ENCODE assay signal across 19 cellular contexts in genomic region chr10:61612451-61612850, GRCh38. TPM values are rescaled to one million over a fixed set of nuclear protein-coding genes. Genes with fewer than 3 reads are reported as not detected.
"Had no signal": no experiment of that assay in that cellular context is flagged by ENCODE, and none has a peak within 500 bp of the region (broad histone marks: within the 10 kb centered on the region; RNA-seq: fewer than 3 reads in every experiment).

No MANE protein-coding gene starts in this region.

- H3K36me3 ChIP-seq: WERI-Rb-1 had no signal

- H3K27me3 Mint-ChIP-seq: activated naive CD8-positive, alpha-beta T cell treated with anti-CD3 and anti-CD28 coated beads, Interleukin-2, amount 50 U/mL, for 24 hours had no signal

- ATAC-seq: activated CD4-positive, alpha-beta T cell treated with anti-CD3 and anti-CD28 coated beads for 36 hours; activated CD8-positive, alpha-beta T cell treated with anti-CD3 and anti-CD28 coated beads, Interleukin-2, amount 10 ng/mL, durations not matched to agents 7 days and 5 days; activated naive CD8-positive, alpha-beta T cell treated with anti-CD3 and anti-CD28 coated beads, Interleukin-2, amount 50 U/mL, for 24 hours; natural killer cell treated with Interleukin-12 subunit alpha and Interleukin-12 subunit beta and Interleukin-15 and Interleukin-18, amount 100 ng/mL, for 72 hours; sciatic nerve; T-cell had no signal

- H3K27ac ChIP-seq: coronary artery, WERI-Rb-1 had no signal

- H3K36me3 Mint-ChIP-seq: natural killer cell treated with Interleukin-12 subunit alpha and Interleukin-12 subunit beta and Interleukin-15 and Interleukin-18, amount 100 ng/mL, for 72 hours; T-cell had no signal

- H3K9me3 Mint-ChIP-seq: activated naive CD8-positive, alpha-beta T cell treated with anti-CD3 and anti-CD28 coated beads, Interleukin-2, amount 50 U/mL, for 24 hours; activated T-helper 1 cell treated with anti-CD3 and anti-CD28 coated beads, Interleukin-12 subunit alpha, Interleukin-12 subunit beta, Interleukin-2, Interleukin-4 antibody, amounts not matched to agents 30 ng/mL and 10 ng/mL and 1 ng/mL, durations not matched to agents 14 hours and 24 hours and 36 hours; natural killer cell treated with Interleukin-12 subunit alpha and Interleukin-12 subunit beta and Interleukin-15 and Interleukin-18, amount 100 ng/mL, for 72 hours; T-cell had no signal

- H3K4me1 Mint-ChIP-seq: activated CD4-positive, alpha-beta T cell treated with anti-CD3 and anti-CD28 coated beads for 36 hours; activated naive CD8-positive, alpha-beta T cell treated with anti-CD3 and anti-CD28 coated beads, Interleukin-2, amount 50 U/mL, for 24 hours; T-cell had no signal

- H3K4me3 Mint-ChIP-seq: activated CD4-positive, alpha-beta T cell treated with anti-CD3 and anti-CD28 coated beads for 36 hours; activated CD8-positive, alpha-beta T cell treated with anti-CD3 and anti-CD28 coated beads, Interleukin-2, amount 10 ng/mL, durations not matched to agents 7 days and 5 days; activated naive CD8-positive, alpha-beta T cell treated with anti-CD3 and anti-CD28 coated beads, Interleukin-2, amount 50 U/mL, for 24 hours; activated T-helper 1 cell treated with anti-CD3 and anti-CD28 coated beads, Interleukin-12 subunit alpha, Interleukin-12 subunit beta, Interleukin-2, Interleukin-4 antibody, amounts not matched to agents 30 ng/mL and 10 ng/mL and 1 ng/mL, durations not matched to agents 14 hours and 24 hours and 36 hours; natural killer cell treated with Interleukin-12 subunit alpha and Interleukin-12 subunit beta and Interleukin-15 and Interleukin-18, amount 100 ng/mL, for 72 hours; T-cell had no signal

- H3K4me3 ChIP-seq: coronary artery had no signal

- DNase-seq: activated CD4-positive, alpha-beta T cell treated with anti-CD3 and anti-CD28 coated beads for 36 hours; activated CD8-positive, alpha-beta memory T cell treated with anti-CD3 and anti-CD28 coated beads, Interleukin-2, amount 50 U/mL, for 48 hours; activated CD8-positive, alpha-beta T cell treated with anti-CD3 and anti-CD28 coated beads, Interleukin-2, amount 10 ng/mL, durations not matched to agents 7 days and 5 days; activated naive CD4-positive, alpha-beta T cell treated with Interleukin-2 at 50 U/mL for 16 hours; activated naive CD8-positive, alpha-beta T cell treated with anti-CD3 and anti-CD28 coated beads, Interleukin-2, amount 50 U/mL, for 24 hours; effector CD4-positive, alpha-beta T cell; hypothalamus; stimulated activated CD4-positive, alpha-beta T cell treated with anti-CD3 and anti-CD28 coated beads, Interleukin-12 subunit alpha, Interleukin-12 subunit beta, amount 100 ng/mL, for 4 hours; stimulated activated CD4-positive, alpha-beta T cell treated with anti-CD3 and anti-CD28 coated beads, Interleukin-2, amount 100 ng/mL, for 48 hours; stimulated activated naive CD4-positive, alpha-beta T cell treated with Interleukin-2 at 50 U/mL for 16 hours; T-cell; T1000; trophoblast cell; WERI-Rb-1 had no signal

- H3K27ac Mint-ChIP-seq: activated CD4-positive, alpha-beta T cell treated with anti-CD3 and anti-CD28 coated beads for 36 hours; activated CD8-positive, alpha-beta T cell treated with anti-CD3 and anti-CD28 coated beads, Interleukin-2, amount 10 ng/mL, durations not matched to agents 7 days and 5 days; activated naive CD8-positive, alpha-beta T cell treated with anti-CD3 and anti-CD28 coated beads, Interleukin-2, amount 50 U/mL, for 24 hours; activated T-helper 1 cell treated with anti-CD3 and anti-CD28 coated beads, Interleukin-12 subunit alpha, Interleukin-12 subunit beta, Interleukin-2, Interleukin-4 antibody, amounts not matched to agents 30 ng/mL and 10 ng/mL and 1 ng/mL, durations not matched to agents 14 hours and 24 hours and 36 hours; natural killer cell treated with Interleukin-12 subunit alpha and Interleukin-12 subunit beta and Interleukin-15 and Interleukin-18, amount 100 ng/mL, for 72 hours; T-cell had no signal

RNA-seq across cellular contexts. Expression of gene CABCOCO1, which starts 50.3 kb away (rescaled TPM):
- total RNA-seq: activated CD4-positive, alpha-beta T cell treated with anti-CD3 and anti-CD28 coated beads for 36 hours; activated CD8-positive, alpha-beta T cell treated with anti-CD3 and anti-CD28 coated beads, Interleukin-2, amount 10 ng/mL, durations not matched to agents 7 days and 5 days; activated T-helper 1 cell treated with anti-CD3 and anti-CD28 coated beads, Interleukin-12 subunit alpha, Interleukin-12 subunit beta, Interleukin-2, Interleukin-4 antibody, amounts not matched to agents 30 ng/mL and 10 ng/mL and 1 ng/mL, durations not matched to agents 14 hours and 24 hours and 36 hours; cardiac septum; natural killer cell treated with Interleukin-12 subunit alpha and Interleukin-12 subunit beta and Interleukin-15 and Interleukin-18, amount 100 ng/mL, for 72 hours; sciatic nerve; T-cell had no signal
